In the genomic region with DNA sequence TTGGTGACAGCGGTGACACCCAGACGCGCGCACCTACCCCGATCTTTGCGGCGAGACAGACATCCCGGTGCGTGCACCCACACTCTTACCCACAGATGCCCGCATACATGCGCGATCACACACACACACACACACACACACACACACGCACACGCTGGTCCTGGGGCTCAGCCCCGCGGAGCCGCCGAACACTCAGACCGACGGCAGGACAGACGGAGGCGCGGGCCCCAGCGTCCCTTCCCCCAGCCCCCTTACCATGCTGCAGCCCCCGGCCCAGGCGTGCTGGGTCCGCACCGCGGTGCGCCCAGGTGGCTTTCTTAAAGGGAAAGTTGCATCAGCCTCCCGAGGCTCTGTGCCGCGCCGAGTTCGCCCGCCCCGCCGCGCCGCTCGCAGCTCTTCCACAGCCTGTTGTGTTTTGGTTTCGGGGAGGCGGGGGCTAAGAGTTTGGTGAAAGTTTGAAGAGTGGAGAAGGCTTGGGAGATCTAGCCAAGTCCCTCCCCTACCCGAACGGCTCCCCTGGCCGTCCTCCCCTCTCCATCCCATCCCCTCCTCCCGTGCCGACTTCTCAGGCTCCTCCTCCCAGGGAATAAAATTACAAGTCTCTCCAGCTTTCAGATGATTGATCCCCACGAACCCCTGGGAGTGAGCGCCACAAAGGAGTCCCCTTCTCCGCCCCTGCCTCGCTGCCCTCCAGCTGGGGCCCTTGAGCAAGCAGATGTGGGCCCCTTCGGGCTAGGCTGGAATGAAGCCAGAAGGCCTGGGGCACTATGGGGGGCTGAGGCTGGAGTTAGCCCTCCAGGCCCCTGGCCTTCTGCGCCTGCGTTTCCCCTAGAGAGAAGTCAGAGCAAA, we compare ENCODE assay signal across 1 cellular context.
TF ChIP-seq lines count a peak whose summit lies in the region.

A gene (minus strand): TSS at position 412 of the 849 bp plus-strand sequence. CDS start 7,185 bp downstream, outside the sequence.

TF ChIP-seq in SK-N-SH, 30 proteins besides CTCF, POLR2A, EP300 and RAD21 (continued from another document):
- TF ChIP-seq, protein P1, sequence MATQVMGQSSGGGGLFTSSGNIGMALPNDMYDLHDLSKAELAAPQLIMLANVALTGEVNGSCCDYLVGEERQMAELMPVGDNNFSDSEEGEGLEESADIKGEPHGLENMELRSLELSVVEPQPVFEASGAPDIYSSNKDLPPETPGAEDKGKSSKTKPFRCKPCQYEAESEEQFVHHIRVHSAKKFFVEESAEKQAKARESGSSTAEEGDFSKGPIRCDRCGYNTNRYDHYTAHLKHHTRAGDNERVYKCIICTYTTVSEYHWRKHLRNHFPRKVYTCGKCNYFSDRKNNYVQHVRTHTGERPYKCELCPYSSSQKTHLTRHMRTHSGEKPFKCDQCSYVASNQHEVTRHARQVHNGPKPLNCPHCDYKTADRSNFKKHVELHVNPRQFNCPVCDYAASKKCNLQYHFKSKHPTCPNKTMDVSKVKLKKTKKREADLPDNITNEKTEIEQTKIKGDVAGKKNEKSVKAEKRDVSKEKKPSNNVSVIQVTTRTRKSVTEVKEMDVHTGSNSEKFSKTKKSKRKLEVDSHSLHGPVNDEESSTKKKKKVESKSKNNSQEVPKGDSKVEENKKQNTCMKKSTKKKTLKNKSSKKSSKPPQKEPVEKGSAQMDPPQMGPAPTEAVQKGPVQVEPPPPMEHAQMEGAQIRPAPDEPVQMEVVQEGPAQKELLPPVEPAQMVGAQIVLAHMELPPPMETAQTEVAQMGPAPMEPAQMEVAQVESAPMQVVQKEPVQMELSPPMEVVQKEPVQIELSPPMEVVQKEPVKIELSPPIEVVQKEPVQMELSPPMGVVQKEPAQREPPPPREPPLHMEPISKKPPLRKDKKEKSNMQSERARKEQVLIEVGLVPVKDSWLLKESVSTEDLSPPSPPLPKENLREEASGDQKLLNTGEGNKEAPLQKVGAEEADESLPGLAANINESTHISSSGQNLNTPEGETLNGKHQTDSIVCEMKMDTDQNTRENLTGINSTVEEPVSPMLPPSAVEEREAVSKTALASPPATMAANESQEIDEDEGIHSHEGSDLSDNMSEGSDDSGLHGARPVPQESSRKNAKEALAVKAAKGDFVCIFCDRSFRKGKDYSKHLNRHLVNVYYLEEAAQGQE (IDR thresholded peaks at IDR 0.05; ENCODE audit: low read depth, low read length) = no peak
TF ChIP-seq in SK-N-SH: peak in this region for 1.
